1 cellular context compared by ENCODE assay signal in the genomic region with DNA sequence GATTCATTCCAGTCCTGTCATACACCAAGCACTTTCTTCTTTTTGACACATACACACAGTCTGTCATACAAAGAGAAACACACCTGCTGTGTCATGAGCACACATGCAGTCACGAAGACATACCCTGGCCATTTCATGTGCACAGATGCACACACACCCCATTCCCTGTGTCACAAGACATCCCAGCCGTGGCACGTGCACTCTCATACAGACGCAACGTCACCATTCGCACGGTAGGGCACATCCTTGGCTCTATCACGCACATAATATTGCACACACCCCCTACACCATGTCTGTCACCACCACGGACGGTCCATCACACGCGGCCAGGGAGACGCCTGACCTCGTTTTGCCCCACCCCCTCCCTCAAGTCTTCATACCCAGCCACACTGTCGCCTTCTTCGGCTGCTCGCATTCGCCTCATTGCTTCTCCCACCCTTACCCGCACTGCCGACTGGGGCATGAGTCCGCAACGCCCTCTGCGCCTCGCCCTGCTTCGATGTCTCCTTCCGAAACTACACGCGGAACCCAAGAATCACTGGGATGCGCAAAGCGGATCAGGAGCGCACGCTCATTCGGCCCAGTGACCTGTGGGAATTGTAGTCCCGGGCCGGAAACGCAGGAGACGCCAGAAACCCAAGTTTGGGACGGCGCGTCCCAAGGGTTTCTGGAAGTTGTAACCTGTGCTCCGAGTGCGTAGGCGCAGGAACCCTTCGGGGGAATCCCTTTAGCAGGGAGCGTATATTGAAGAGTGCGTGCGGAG.
TF ChIP-seq lines count a peak whose summit lies in the region.

No MANE protein-coding gene starts in this region.

TF ChIP-seq in K562, 482 proteins besides CTCF, POLR2A, EP300 and RAD21:
- peak; percentile 19; the same call in 1 of the 2 replicates for TF ChIP-seq MGA (IDR thresholded peaks at IDR 0.05)
- no peak for TF ChIP-seq RNF2 (IDR thresholded peaks at IDR 0.05)
- TF ChIP-seq ZNF274 (IDR thresholded peaks at IDR 0.05; ENCODE audit: borderline replicate concordance, low read depth, low read length) = no peak
- peak; percentile 47 for TF ChIP-seq HCFC1 (IDR thresholded peaks at IDR 0.05; ENCODE audit: low read depth, low read length)
- no peak for TF ChIP-seq FOXK1 (CRISPR knock-in tag; IDR thresholded peaks at IDR 0.05; ENCODE audit: borderline replicate concordance)
- TF ChIP-seq AFF1 (IDR thresholded peaks at IDR 0.05; ENCODE audit: low read depth in 1 of 2, partially characterized antibody in 2 of 2) = peak in 1 of 2 experiments; percentile 33
- peak; percentile 50; the same call in 1 of the 2 replicates for TF ChIP-seq L3MBTL2 (IDR thresholded peaks at IDR 0.05)
- TF ChIP-seq, protein P1, sequence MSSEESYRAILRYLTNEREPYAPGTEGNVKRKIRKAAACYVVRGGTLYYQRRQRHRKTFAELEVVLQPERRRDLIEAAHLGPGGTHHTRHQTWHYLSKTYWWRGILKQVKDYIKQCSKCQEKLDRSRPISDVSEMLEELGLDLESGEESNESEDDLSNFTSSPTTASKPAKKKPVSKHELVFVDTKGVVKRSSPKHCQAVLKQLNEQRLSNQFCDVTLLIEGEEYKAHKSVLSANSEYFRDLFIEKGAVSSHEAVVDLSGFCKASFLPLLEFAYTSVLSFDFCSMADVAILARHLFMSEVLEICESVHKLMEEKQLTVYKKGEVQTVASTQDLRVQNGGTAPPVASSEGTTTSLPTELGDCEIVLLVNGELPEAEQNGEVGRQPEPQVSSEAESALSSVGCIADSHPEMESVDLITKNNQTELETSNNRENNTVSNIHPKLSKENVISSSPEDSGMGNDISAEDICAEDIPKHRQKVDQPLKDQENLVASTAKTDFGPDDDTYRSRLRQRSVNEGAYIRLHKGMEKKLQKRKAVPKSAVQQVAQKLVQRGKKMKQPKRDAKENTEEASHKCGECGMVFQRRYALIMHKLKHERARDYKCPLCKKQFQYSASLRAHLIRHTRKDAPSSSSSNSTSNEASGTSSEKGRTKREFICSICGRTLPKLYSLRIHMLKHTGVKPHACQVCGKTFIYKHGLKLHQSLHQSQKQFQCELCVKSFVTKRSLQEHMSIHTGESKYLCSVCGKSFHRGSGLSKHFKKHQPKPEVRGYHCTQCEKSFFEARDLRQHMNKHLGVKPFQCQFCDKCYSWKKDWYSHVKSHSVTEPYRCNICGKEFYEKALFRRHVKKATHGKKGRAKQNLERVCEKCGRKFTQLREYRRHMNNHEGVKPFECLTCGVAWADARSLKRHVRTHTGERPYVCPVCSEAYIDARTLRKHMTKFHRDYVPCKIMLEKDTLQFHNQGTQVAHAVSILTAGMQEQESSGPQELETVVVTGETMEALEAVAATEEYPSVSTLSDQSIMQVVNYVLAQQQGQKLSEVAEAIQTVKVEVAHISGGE (CRISPR knock-in tag; IDR thresholded peaks at IDR 0.05) = peak in 1 of 3 experiments; percentile 63; a peak in 2 of 6 replicates
- TF ChIP-seq NRF1 (conservative IDR thresholded peaks at IDR 0.05 in 1 of 2, IDR thresholded peaks at IDR 0.05 in 1 of 2) = peak; percentile 29 to 61; a peak in 2 of 4 replicates
